1 cellular context compared by ENCODE assay signal in genomic region chr1:228848406-228848805, GRCh38.
TF ChIP-seq lines count a peak whose summit lies in the region.

No MANE protein-coding gene starts in this region.

TF ChIP-seq in H1, 55 proteins besides CTCF, POLR2A, EP300 and RAD21 (continued from another document):
- TF ChIP-seq ATF3 (IDR thresholded peaks at IDR 0.05; ENCODE audit: insufficient read depth, low read depth, low read length) (no peak), SP1 (IDR thresholded peaks at IDR 0.05; ENCODE audit: low read depth, low read length) (no peak), BRCA1 (IDR thresholded peaks at IDR 0.05; ENCODE audit: low read depth, low read length) (no peak), PHF8 (conservative IDR thresholded peaks at IDR 0.05; ENCODE audit: low read depth, low read length) (no peak), BACH1 (IDR thresholded peaks at IDR 0.05; ENCODE audit: low read length) (no peak), CHD7 (IDR thresholded peaks at IDR 0.05; ENCODE audit: insufficient replicate concordance, low read length) (no peak), POU5F1 (IDR thresholded peaks at IDR 0.05; ENCODE audit: low read depth, low read length) (no peak)
TF ChIP-seq in H1: peak in this region for 0.
